Comparison of ENCODE assay signal across 15 cellular contexts in genomic region chr4:186689476-186689875, GRCh38. TPM values are rescaled to one million over a fixed set of nuclear protein-coding genes. Genes with fewer than 3 reads are reported as not detected.
DNase-seq lines count a peak whose midpoint lies in the region; ATAC-seq, FAIRE-seq and TF ChIP-seq lines count a peak whose summit lies in the region.
"Had no signal": no experiment of that assay in that cellular context is flagged by ENCODE, and none has a peak within 500 bp of the region (broad histone marks: within the 10 kb centered on the region; RNA-seq: fewer than 3 reads in every experiment).

No MANE protein-coding gene starts in this region.

- no peak for TF ChIP-seq CTCF in HEK293 (tag by site-specific recombination; IDR thresholded peaks at IDR 0.05)
- TF ChIP-seq CTCF in suprapubic skin (IDR thresholded peaks at IDR 0.05), result no peak

- FAIRE-seq in GM12891 (lab: Jason Lieb, UNC), result no peak
- FAIRE-seq: GM12892 had no signal

- peaks cover 0 to 7% of the 10 kb centered on the region in 2 experiments; a peak in 2 of 3 replicates for H3K36me3 ChIP-seq in HEK293 (ENCODE audit: control insufficient read depth in 2 of 2, insufficient read depth in 1 of 2, low read length in 2 of 2)
- H3K36me3 ChIP-seq in iPS-18a (ENCODE audit: control insufficient read depth, low read depth, low read length), result peaks cover 9% of the 10 kb centered on the region
- no peaks in the 10 kb centered on the region for H3K36me3 ChIP-seq in suprapubic skin
- H3K36me3 ChIP-seq: adrenal gland, colonic mucosa had no signal

- peaks cover 11% of the 10 kb centered on the region for H3K27me3 ChIP-seq in iPS-18a (ENCODE audit: control insufficient read depth, insufficient read depth, low read length)
- H3K27me3 ChIP-seq in suprapubic skin, result no peaks in the 10 kb centered on the region
- H3K27me3 ChIP-seq: adrenal gland, colonic mucosa had no signal

- ATAC-seq in GM18873 (IDR thresholded peaks at IDR 0.05; ENCODE audit: low FRiP score, unreplicated experiment), result no peak
- ATAC-seq: activated CD4-positive, CD25-positive, alpha-beta regulatory T cell treated with anti-CD3 and anti-CD28 coated beads, Interleukin-2, amount 50 U/mL, for 24 hours; naive thymus-derived CD8-positive, alpha-beta T cell had no signal

- 62% methylated on average over 7 of the region's 7 CpGs for WGBS in suprapubic skin

- no peak for TF ChIP-seq EP300 in suprapubic skin (IDR thresholded peaks at IDR 0.05)

- CTCF ChIA-PET in HEK293 (lab: Yijun Ruan, JAX), result no interaction called here

- H3K9me3 ChIP-seq in HEK293 (ENCODE audit: control insufficient read depth, insufficient read depth, low read depth, low read length) (no peaks in the 10 kb centered on the region), iPS-18a (ENCODE audit: control insufficient read depth, low read depth, low read length) (no peaks in the 10 kb centered on the region), suprapubic skin (no peaks in the 10 kb centered on the region)
- H3K9me3 ChIP-seq: adrenal gland, colonic mucosa had no signal

- H3K27ac Mint-ChIP-seq in activated T-cell treated with anti-CD3 and anti-CD28 coated beads, Interleukin-2, amount 50 U/mL, for 24 hours, result no peak overlapping the region
- H3K27ac Mint-ChIP-seq: naive thymus-derived CD8-positive, alpha-beta T cell had no signal

- no peak overlapping the region for H3K4me3 Mint-ChIP-seq in activated T-cell treated with anti-CD3 and anti-CD28 coated beads, Interleukin-2, amount 50 U/mL, for 24 hours
- H3K4me3 Mint-ChIP-seq: naive thymus-derived CD8-positive, alpha-beta T cell had no signal

- peaks cover 11% of the 10 kb centered on the region for H3K4me1 ChIP-seq in HEK293 (ENCODE audit: control insufficient read depth, insufficient read depth, low read length)
- peaks cover 63% of the 10 kb centered on the region for H3K4me1 ChIP-seq in iPS-18a (ENCODE audit: control insufficient read depth, low read depth, low read length)
- peaks cover 46% of the 10 kb centered on the region for H3K4me1 ChIP-seq in suprapubic skin
- H3K4me1 ChIP-seq: adrenal gland, colonic mucosa had no signal

- POLR2A ChIA-PET in HEK293 (lab: Yijun Ruan, JAX), result no interaction called here

- no peaks in the 10 kb centered on the region for H3K9me3 Mint-ChIP-seq in activated T-cell treated with anti-CD3 and anti-CD28 coated beads, Interleukin-2, amount 50 U/mL, for 24 hours

- DNase-seq in NCI-H510A (lab: John Stamatoyannopoulos, UW) (peak; percentile 1), suprapubic skin (ENCODE audit: low spot score in 2 of 2) (no peak), GM12891 (ENCODE audit: insufficient read length, low spot score) (no peak)
- DNase-seq in activated T-cell treated with anti-CD3 and anti-CD28 coated beads, Interleukin-2, amount 50 U/mL, for 24 hours, result no peak
- DNase-seq: adrenal gland; colonic mucosa; islet precursor cell; naive thymus-derived CD8-positive, alpha-beta T cell; NCI-H1048 had no signal

- H3K36me3 Mint-ChIP-seq in activated T-cell treated with anti-CD3 and anti-CD28 coated beads, Interleukin-2, amount 50 U/mL, for 24 hours (ENCODE audit: low read depth), result no peaks in the 10 kb centered on the region
- H3K36me3 Mint-ChIP-seq: naive thymus-derived CD8-positive, alpha-beta T cell had no signal

- H3K9ac ChIP-seq in iPS-18a (ENCODE audit: low read length), result no peak overlapping the region

- no peaks in the 10 kb centered on the region for H3K27me3 Mint-ChIP-seq in activated T-cell treated with anti-CD3 and anti-CD28 coated beads, Interleukin-2, amount 50 U/mL, for 24 hours

- H3K4me1 Mint-ChIP-seq in activated T-cell treated with anti-CD3 and anti-CD28 coated beads, Interleukin-2, amount 50 U/mL, for 24 hours (ENCODE audit: low read depth), result no peaks in the 10 kb centered on the region

- H3K27ac ChIP-seq in HEK293 (ENCODE audit: extremely low read depth, low read depth, low read length) (no peak overlapping the region), iPS-18a (ENCODE audit: low read length) (no peak overlapping the region), suprapubic skin (peak overlapping the region; percentile 36)
- H3K27ac ChIP-seq: adrenal gland, colonic mucosa had no signal

- H3K4me3 ChIP-seq in HEK293 (ENCODE audit: low read depth, low read length), result no peak overlapping the region
- peak overlapping the region; percentile 38 for H3K4me3 ChIP-seq in iPS-18a (ENCODE audit: low read length)
- H3K4me3 ChIP-seq in suprapubic skin, result no peak overlapping the region
- H3K4me3 ChIP-seq: adrenal gland, colonic mucosa, smooth muscle cell had no signal

- no peak for TF ChIP-seq POLR2A in suprapubic skin (IDR thresholded peaks at IDR 0.05)
- TF ChIP-seq POLR2A in GM12891 (IDR thresholded peaks at IDR 0.05; ENCODE audit: low read depth, low read length), result no peak

TF ChIP-seq in HEK293, 187 proteins besides CTCF, POLR2A, EP300 and RAD21:
- peak; percentile 20; the same call in 1 of the 2 replicates for TF ChIP-seq SCRT2 (tag by site-specific recombination; IDR thresholded peaks at IDR 0.05)
- TF ChIP-seq KLF1 (tag by site-specific recombination; IDR thresholded peaks at IDR 0.05), result no peak
- TF ChIP-seq SP3 (tag by site-specific recombination; IDR thresholded peaks at IDR 0.05), result no peak
- no peak for TF ChIP-seq ZNF623 (tag by site-specific recombination; IDR thresholded peaks at IDR 0.05)
TF ChIP-seq in HEK293: peak in this region for 1.

TF ChIP-seq in GM12891, 5 proteins besides CTCF, POLR2A, EP300 and RAD21:
- no peak for TF ChIP-seq TAF1 (IDR thresholded peaks at IDR 0.05; ENCODE audit: low read depth, low read length)
- TF ChIP-seq SPI1 (IDR thresholded peaks at IDR 0.05; ENCODE audit: low read depth, low read length), result no peak
- no peak for TF ChIP-seq PAX5 (IDR thresholded peaks at IDR 0.05; ENCODE audit: insufficient read depth, low read length, severe bottlenecking)
- TF ChIP-seq POU2F2 (IDR thresholded peaks at IDR 0.05; ENCODE audit: low read depth, low read length), result no peak
- TF ChIP-seq POLR2AphosphoS5 (IDR thresholded peaks at IDR 0.05; ENCODE audit: low read depth, low read length), result no peak

RNA-seq across cellular contexts. Expression of gene FAT1, which starts 34.2 kb away (rescaled TPM):
- 100 to 1,000 TPM in 3 of 4 donors, 10 to 100 TPM in 1; 91.2 to 133 (median 105) TPM for total RNA-seq in suprapubic skin
- 0.04 TPM for polyA plus RNA-seq in GM12891 (2012; ENCODE audit: low read depth, missing spikeins)
- total RNA-seq: naive thymus-derived CD8-positive, alpha-beta T cell had no signal
- polyA plus RNA-seq: naive thymus-derived CD8-positive, alpha-beta T cell had no signal
